Comparison of ENCODE assay signal across 8 cellular contexts in genomic region chr12:114508529-114509129, GRCh38.
DNase-seq lines count a peak whose midpoint lies in the region; ATAC-seq, FAIRE-seq and TF ChIP-seq lines count a peak whose summit lies in the region.

No MANE protein-coding gene starts in this region.

- FAIRE-seq in frontal cortex (lab: Jason Lieb, UNC) = no peak

- peak; percentile 80 for TF ChIP-seq CTCF in GM10248 (IDR thresholded peaks at IDR 0.05; ENCODE audit: control extremely low read depth, extremely low read depth, low read depth, missing control alignments)
- peak in 1 of 3 donors; percentile 33 for TF ChIP-seq CTCF in ovary (IDR thresholded peaks at IDR 0.05)
- TF ChIP-seq CTCF in transverse colon (IDR thresholded peaks at IDR 0.05) = peak; percentile 59 to 73 (median 64)

- DNase-seq in GM10248 (ENCODE audit: extremely low spot score) (peak; percentile 48), LHCN-M2 (ENCODE audit: low read depth) (peak; percentile 55), SHP77 treated with DMSO at 0.1 percent for 48 hours (lab: John Stamatoyannopoulos, UW) (peak; percentile 38), frontal cortex (ENCODE audit: low spot score in 2 of 2) (peak; percentile 45 to 60), ovary (peak; percentile 32 to 62 (median 39)), transverse colon (peak; percentile 65)
- peak; percentile 13 for DNase-seq in activated T-helper 9 cell treated with anti-CD3 and anti-CD28 coated beads, Interleukin-2, amount 50 U/mL, for 16 hours (ENCODE audit: low read depth)

- in situ Hi-C loops in transverse colon (cut with MboI; ENCODE audit: low pct_ligation_motif_present in 1 of 4, low pct_unique_long_range_greater_than_20kb in 1 of 4, low sequenced_read_pairs in 3 of 4) = loop anchor here in 2 of 4 donors (5.0 to 25.0 kb wide), 2 partner anchors 521 to 531 kb away; no protein-coding TSS in a partner anchor

- no peak overlapping the region for H3K27ac ChIP-seq in ovary
- no peak overlapping the region for H3K27ac ChIP-seq in transverse colon

- TF ChIP-seq EP300 in ovary (IDR thresholded peaks at IDR 0.05) (no peak), transverse colon (IDR thresholded peaks at IDR 0.05; ENCODE audit: low read depth) (no peak)

- POLR2A ChIA-PET in GM10248 (lab: Yijun Ruan, JAX) = no interaction called here

- H3K9me3 ChIP-seq in ovary = no peaks in the 10 kb centered on the region
- no peaks in the 10 kb centered on the region for H3K9me3 ChIP-seq in transverse colon

- H3K36me3 ChIP-seq in ovary (no peaks in the 10 kb centered on the region), transverse colon (no peaks in the 10 kb centered on the region)

- TF ChIP-seq POLR2A in ovary (IDR thresholded peaks at IDR 0.05) = no peak
- TF ChIP-seq POLR2A in transverse colon (IDR thresholded peaks at IDR 0.05) = no peak

- no peak for ATAC-seq in GM19328 (IDR thresholded peaks at IDR 0.05; ENCODE audit: unreplicated experiment)

- CTCF ChIA-PET in GM10248 (lab: Yijun Ruan, JAX) = interaction anchor here (0.6 to 3.9 kb wide), 26 partner anchors 9 to 568 kb away, joined by 3 to 87 read pairs (median 4); partner anchors contain the start of gene RBM19

- H3K4me1 ChIP-seq in ovary (ENCODE audit: insufficient read depth) (no peaks in the 10 kb centered on the region), transverse colon (no peaks in the 10 kb centered on the region)

- H3K27me3 ChIP-seq in ovary = no peaks in the 10 kb centered on the region
- peaks cover 27% of the 10 kb centered on the region for H3K27me3 ChIP-seq in transverse colon

- H3K4me3 ChIP-seq in ovary (no peak overlapping the region), transverse colon (no peak overlapping the region)

- WGBS in ovary, 3 donors = 30 to 34% (median 32%) methylated on average over 8 of the region's 8 CpGs
- whole genome bisulfite sequencing in transverse colon (ENCODE audit: low coverage in 1 of 2), 2 donors = 34 to 50% methylated on average over 6 to 8 of the region's 8 CpGs

- intact Hi-C loops in ovary (cut with DNase I) (no loop called here), transverse colon (cut with DNase I; ENCODE audit: low total_unique reads) (loop anchor here (5.0 kb wide), 1 partner anchor 531 kb away; no protein-coding TSS in a partner anchor)

Comparison
In these comparisons a context has a peak if more than half of its experiments do, and no peak if none do; other contexts are left out.
1. DNase-seq: peak in every context shown above with its lines; median percentile 65 in transverse colon; 55 in LHCN-M2; 52 in frontal cortex; 48 in GM10248; 39 in ovary; 38 in SHP77 treated with DMSO at 0.1 percent for 48 hours; 13 in activated T-helper 9 cell treated with anti-CD3 and anti-CD28 coated beads, Interleukin-2, amount 50 U/mL, for 16 hours.